1 cellular context compared by ENCODE assay signal in genomic region chr1:182795563-182796228, GRCh38.
A peak's percentile ranks its signal among the peaks of the same experiment; 100 is the strongest.
TF ChIP-seq lines count a peak whose summit lies in the region.

No MANE protein-coding gene starts in this region.

TF ChIP-seq in K562, 482 proteins besides CTCF, POLR2A, EP300 and RAD21 (continued from another document and continues in another):
- TF ChIP-seq ADNP (tag; IDR thresholded peaks at IDR 0.05) (0 out of 2 replicates have a peak, but pooled peaks have one; percentile 43), ZZZ3 (IDR thresholded peaks at IDR 0.05) (no peak), HDAC6 (IDR thresholded peaks at IDR 0.05; ENCODE audit: low read depth, low read length) (no peak), ZNF639 (CRISPR knock-in tag; conservative IDR thresholded peaks at IDR 0.05 in 1 of 2, IDR thresholded peaks at IDR 0.05 in 1 of 2) (no peak), SMARCC2 (IDR thresholded peaks at IDR 0.05; ENCODE audit: low read depth) (0 out of 2 replicates have a peak, but pooled peaks have one; percentile 44), ARID2 (IDR thresholded peaks at IDR 0.05) (no peak), TEAD1 (CRISPR knock-in tag; IDR thresholded peaks at IDR 0.05) (no peak), MYBL2 (IDR thresholded peaks at IDR 0.05; ENCODE audit: low read depth) (no peak), MYBL2 (CRISPR knock-in tag; IDR thresholded peaks at IDR 0.05; ENCODE audit: borderline replicate concordance) (no peak), EZH2 (IDR thresholded peaks at IDR 0.05; ENCODE audit: borderline replicate concordance, low read depth, low read length) (no peak), FOXP1 (CRISPR knock-in tag; IDR thresholded peaks at IDR 0.05) (no peak), NR2C2 (CRISPR knock-in tag; IDR thresholded peaks at IDR 0.05) (no peak), NR2C2 (tag; IDR thresholded peaks at IDR 0.05) (peak; percentile 68; the same call in 1 of the 2 replicates), TOE1 (IDR thresholded peaks at IDR 0.05; ENCODE audit: borderline replicate concordance) (peak; percentile 67; the same call in 1 of the 2 replicates), TOE1 (CRISPR knock-in tag; IDR thresholded peaks at IDR 0.05; ENCODE audit: borderline replicate concordance, low read depth) (no peak), THRAP3 (IDR thresholded peaks at IDR 0.05; ENCODE audit: borderline replicate concordance) (no peak), PCBP2 (IDR thresholded peaks at IDR 0.05; ENCODE audit: low read depth, low read length, poor library complexity, severe bottlenecking) (no peak), MAFK (IDR thresholded peaks at IDR 0.05; ENCODE audit: low read length) (peak; percentile 88), BRF1 (IDR thresholded peaks at IDR 0.05; ENCODE audit: borderline replicate concordance, extremely low read depth, insufficient read length) (no peak), MBD1 (CRISPR knock-in tag; IDR thresholded peaks at IDR 0.05) (no peak; the same call in 1 of the 2 replicates), MAZ (CRISPR knock-in tag; conservative IDR thresholded peaks at IDR 0.05 in 1 of 2, IDR thresholded peaks at IDR 0.05 in 1 of 2) (0 out of 4 replicates have a peak, but pooled peaks of 1 of the 2 experiments have one; percentile 32), ZNF551 (CRISPR knock-in tag; IDR thresholded peaks at IDR 0.05) (no peak), ZNF584 (CRISPR knock-in tag; IDR thresholded peaks at IDR 0.05; ENCODE audit: low read depth) (no peak), CEBPG (CRISPR knock-in tag; IDR thresholded peaks at IDR 0.05) (no peak), CEBPG (tag; conservative IDR thresholded peaks at IDR 0.05 in 1 of 2, IDR thresholded peaks at IDR 0.05 in 1 of 2) (peak; percentile 60 to 71), NR3C1 (CRISPR knock-in tag; IDR thresholded peaks at IDR 0.05) (no peak), HOMEZ (CRISPR knock-in tag; IDR thresholded peaks at IDR 0.05) (no peak), ZBTB1 (CRISPR knock-in tag; IDR thresholded peaks at IDR 0.05; ENCODE audit: borderline replicate concordance, low read depth) (no peak), HDAC8 (tag; IDR thresholded peaks at IDR 0.05) (no peak), HDGF (IDR thresholded peaks at IDR 0.05) (no peak), CREM (IDR thresholded peaks at IDR 0.05; ENCODE audit: low read depth) (peak; percentile 37; the same call in 1 of the 2 replicates), ZNF699 (CRISPR knock-in tag; IDR thresholded peaks at IDR 0.05; ENCODE audit: insufficient replicate concordance) (no peak), SMAD4 (CRISPR knock-in tag; conservative IDR thresholded peaks at IDR 0.05) (no peak), SLC30A9 (CRISPR knock-in tag; IDR thresholded peaks at IDR 0.05) (no peak), MYC (IDR thresholded peaks at IDR 0.05; ENCODE audit: low read depth, low read length) (0 out of 2 replicates have a peak, but pooled peaks have one; percentile 31), MYC (CRISPR knock-in tag; IDR thresholded peaks at IDR 0.05; ENCODE audit: borderline replicate concordance, low read depth) (no peak), CHD2 (IDR thresholded peaks at IDR 0.05; ENCODE audit: low read depth, low read length) (no peak)
- TF ChIP-seq, protein P1, sequence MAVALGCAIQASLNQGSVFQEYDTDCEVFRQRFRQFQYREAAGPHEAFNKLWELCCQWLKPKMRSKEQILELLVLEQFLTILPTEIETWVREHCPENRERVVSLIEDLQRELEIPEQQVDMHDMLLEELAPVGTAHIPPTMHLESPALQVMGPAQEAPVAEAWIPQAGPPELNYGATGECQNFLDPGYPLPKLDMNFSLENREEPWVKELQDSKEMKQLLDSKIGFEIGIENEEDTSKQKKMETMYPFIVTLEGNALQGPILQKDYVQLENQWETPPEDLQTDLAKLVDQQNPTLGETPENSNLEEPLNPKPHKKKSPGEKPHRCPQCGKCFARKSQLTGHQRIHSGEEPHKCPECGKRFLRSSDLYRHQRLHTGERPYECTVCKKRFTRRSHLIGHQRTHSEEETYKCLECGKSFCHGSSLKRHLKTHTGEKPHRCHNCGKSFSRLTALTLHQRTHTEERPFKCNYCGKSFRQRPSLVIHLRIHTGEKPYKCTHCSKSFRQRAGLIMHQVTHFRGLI (CRISPR knock-in tag; IDR thresholded peaks at IDR 0.05) = no peak
- TF ChIP-seq, protein P2, sequence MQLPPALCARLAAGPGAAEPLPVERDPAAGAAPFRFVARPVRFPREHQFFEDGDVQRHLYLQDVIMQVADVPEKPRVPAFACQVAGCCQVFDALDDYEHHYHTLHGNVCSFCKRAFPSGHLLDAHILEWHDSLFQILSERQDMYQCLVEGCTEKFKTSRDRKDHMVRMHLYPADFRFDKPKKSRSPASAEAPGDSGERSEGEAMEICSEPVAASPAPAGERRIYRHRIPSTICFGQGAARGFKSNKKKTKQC (CRISPR knock-in tag; IDR thresholded peaks at IDR 0.05) = no peak
- TF ChIP-seq, protein P3, sequence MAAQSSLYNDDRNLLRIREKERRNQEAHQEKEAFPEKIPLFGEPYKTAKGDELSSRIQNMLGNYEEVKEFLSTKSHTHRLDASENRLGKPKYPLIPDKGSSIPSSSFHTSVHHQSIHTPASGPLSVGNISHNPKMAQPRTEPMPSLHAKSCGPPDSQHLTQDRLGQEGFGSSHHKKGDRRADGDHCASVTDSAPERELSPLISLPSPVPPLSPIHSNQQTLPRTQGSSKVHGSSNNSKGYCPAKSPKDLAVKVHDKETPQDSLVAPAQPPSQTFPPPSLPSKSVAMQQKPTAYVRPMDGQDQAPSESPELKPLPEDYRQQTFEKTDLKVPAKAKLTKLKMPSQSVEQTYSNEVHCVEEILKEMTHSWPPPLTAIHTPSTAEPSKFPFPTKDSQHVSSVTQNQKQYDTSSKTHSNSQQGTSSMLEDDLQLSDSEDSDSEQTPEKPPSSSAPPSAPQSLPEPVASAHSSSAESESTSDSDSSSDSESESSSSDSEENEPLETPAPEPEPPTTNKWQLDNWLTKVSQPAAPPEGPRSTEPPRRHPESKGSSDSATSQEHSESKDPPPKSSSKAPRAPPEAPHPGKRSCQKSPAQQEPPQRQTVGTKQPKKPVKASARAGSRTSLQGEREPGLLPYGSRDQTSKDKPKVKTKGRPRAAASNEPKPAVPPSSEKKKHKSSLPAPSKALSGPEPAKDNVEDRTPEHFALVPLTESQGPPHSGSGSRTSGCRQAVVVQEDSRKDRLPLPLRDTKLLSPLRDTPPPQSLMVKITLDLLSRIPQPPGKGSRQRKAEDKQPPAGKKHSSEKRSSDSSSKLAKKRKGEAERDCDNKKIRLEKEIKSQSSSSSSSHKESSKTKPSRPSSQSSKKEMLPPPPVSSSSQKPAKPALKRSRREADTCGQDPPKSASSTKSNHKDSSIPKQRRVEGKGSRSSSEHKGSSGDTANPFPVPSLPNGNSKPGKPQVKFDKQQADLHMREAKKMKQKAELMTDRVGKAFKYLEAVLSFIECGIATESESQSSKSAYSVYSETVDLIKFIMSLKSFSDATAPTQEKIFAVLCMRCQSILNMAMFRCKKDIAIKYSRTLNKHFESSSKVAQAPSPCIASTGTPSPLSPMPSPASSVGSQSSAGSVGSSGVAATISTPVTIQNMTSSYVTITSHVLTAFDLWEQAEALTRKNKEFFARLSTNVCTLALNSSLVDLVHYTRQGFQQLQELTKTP (IDR thresholded peaks at IDR 0.05; ENCODE audit: low read depth in 1 of 2, partially characterized antibody in 2 of 2) = no peak
- TF ChIP-seq, protein P4, sequence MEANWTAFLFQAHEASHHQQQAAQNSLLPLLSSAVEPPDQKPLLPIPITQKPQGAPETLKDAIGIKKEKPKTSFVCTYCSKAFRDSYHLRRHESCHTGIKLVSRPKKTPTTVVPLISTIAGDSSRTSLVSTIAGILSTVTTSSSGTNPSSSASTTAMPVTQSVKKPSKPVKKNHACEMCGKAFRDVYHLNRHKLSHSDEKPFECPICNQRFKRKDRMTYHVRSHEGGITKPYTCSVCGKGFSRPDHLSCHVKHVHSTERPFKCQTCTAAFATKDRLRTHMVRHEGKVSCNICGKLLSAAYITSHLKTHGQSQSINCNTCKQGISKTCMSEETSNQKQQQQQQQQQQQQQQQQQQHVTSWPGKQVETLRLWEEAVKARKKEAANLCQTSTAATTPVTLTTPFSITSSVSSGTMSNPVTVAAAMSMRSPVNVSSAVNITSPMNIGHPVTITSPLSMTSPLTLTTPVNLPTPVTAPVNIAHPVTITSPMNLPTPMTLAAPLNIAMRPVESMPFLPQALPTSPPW (CRISPR knock-in tag; IDR thresholded peaks at IDR 0.05) = no peak
- TF ChIP-seq, protein P5, sequence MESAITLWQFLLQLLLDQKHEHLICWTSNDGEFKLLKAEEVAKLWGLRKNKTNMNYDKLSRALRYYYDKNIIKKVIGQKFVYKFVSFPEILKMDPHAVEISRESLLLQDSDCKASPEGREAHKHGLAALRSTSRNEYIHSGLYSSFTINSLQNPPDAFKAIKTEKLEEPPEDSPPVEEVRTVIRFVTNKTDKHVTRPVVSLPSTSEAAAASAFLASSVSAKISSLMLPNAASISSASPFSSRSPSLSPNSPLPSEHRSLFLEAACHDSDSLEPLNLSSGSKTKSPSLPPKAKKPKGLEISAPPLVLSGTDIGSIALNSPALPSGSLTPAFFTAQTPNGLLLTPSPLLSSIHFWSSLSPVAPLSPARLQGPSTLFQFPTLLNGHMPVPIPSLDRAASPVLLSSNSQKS (CRISPR knock-in tag; IDR thresholded peaks at IDR 0.05) = no peak
- TF ChIP-seq, protein P6, sequence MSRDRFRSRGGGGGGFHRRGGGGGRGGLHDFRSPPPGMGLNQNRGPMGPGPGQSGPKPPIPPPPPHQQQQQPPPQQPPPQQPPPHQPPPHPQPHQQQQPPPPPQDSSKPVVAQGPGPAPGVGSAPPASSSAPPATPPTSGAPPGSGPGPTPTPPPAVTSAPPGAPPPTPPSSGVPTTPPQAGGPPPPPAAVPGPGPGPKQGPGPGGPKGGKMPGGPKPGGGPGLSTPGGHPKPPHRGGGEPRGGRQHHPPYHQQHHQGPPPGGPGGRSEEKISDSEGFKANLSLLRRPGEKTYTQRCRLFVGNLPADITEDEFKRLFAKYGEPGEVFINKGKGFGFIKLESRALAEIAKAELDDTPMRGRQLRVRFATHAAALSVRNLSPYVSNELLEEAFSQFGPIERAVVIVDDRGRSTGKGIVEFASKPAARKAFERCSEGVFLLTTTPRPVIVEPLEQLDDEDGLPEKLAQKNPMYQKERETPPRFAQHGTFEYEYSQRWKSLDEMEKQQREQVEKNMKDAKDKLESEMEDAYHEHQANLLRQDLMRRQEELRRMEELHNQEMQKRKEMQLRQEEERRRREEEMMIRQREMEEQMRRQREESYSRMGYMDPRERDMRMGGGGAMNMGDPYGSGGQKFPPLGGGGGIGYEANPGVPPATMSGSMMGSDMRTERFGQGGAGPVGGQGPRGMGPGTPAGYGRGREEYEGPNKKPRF (IDR thresholded peaks at IDR 0.05; ENCODE audit: low read depth, low read length) = no peak
- TF ChIP-seq, protein P7, sequence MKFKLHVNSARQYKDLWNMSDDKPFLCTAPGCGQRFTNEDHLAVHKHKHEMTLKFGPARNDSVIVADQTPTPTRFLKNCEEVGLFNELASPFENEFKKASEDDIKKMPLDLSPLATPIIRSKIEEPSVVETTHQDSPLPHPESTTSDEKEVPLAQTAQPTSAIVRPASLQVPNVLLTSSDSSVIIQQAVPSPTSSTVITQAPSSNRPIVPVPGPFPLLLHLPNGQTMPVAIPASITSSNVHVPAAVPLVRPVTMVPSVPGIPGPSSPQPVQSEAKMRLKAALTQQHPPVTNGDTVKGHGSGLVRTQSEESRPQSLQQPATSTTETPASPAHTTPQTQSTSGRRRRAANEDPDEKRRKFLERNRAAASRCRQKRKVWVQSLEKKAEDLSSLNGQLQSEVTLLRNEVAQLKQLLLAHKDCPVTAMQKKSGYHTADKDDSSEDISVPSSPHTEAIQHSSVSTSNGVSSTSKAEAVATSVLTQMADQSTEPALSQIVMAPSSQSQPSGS (CRISPR knock-in tag; IDR thresholded peaks at IDR 0.05) = no peak
- TF ChIP-seq, protein P8, sequence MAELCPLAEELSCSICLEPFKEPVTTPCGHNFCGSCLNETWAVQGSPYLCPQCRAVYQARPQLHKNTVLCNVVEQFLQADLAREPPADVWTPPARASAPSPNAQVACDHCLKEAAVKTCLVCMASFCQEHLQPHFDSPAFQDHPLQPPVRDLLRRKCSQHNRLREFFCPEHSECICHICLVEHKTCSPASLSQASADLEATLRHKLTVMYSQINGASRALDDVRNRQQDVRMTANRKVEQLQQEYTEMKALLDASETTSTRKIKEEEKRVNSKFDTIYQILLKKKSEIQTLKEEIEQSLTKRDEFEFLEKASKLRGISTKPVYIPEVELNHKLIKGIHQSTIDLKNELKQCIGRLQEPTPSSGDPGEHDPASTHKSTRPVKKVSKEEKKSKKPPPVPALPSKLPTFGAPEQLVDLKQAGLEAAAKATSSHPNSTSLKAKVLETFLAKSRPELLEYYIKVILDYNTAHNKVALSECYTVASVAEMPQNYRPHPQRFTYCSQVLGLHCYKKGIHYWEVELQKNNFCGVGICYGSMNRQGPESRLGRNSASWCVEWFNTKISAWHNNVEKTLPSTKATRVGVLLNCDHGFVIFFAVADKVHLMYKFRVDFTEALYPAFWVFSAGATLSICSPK (IDR thresholded peaks at IDR 0.05; ENCODE audit: borderline replicate concordance) = no peak
